ENCODE assay signal across 9 cellular contexts in the genomic region with DNA sequence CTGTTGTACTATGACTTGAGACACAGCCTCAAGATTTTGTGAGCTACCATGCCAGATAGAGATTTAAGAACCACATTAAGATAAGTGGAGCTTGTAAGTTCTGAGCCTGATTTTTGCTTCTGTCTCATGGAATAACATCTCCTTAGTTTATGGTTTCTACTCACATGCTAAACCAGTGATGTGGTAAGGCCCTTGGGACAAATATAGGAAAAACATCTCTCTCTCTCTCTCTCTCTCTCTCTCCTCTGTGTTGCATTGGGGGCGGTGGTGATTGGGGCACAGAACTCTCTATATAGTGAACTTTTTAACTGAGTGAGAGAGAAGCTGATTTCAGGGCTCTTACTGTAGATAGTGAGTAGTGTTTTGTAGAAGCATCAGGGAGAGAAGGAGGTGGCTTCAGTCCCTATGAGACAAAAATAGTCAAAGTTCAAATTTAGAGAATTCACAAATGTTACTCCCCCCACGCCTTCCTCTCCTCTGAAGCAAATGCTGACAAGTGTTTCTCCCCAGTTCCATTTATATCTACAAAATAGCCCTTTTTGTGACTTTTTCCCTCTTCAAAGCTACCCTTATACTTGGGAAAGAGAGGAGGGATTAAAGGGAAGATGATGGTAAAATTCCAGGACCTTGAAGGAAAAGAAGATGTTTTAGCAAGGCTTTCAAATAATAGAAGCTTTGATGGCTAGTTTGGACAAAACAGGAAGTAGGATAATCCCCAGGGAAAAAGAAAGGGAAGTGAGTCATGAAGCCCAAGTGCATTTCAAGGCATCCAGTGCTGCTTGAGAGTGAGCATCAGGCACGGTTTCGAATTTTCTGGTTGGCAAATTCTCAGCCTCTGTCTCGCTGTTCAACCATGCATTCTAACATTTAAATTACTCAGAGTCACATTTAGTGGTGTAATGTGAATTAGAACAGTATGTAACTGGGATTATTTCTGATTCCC.
DNase-seq lines count a peak whose midpoint lies in the region; ATAC-seq and TF ChIP-seq lines count a peak whose summit lies in the region.
"Had no signal": no experiment of that assay in that cellular context is flagged by ENCODE, and none has a peak within 500 bp of the region (broad histone marks: within the 10 kb centered on the region; RNA-seq: fewer than 3 reads in every experiment).

No MANE protein-coding gene starts in this region.

- peaks cover 9 to 14% (median 13%) of the 10 kb centered on the region in 3 donors for H3K4me1 Mint-ChIP-seq in naive B cell

- H3K9me3 Mint-ChIP-seq in naive B cell, result peaks cover 0 to 6% (median 3%) of the 10 kb centered on the region in 7 donors

- POLR2A ChIA-PET in HEK293T (lab: Yijun Ruan, JAX), result no interaction called here

- DNase-seq in Caki2 (ENCODE audit: low read depth) (peak; percentile 19), HT1080 (ENCODE audit: low read depth) (peak; percentile 89), brain microvascular endothelial cell (peak; percentile 63), naive B cell (no peak), HEK293T (ENCODE audit: extremely low spot score) (no peak), epidermal melanocyte (ENCODE audit: insufficient read length, low spot score) (no peak), NOMO-1 treated with DMSO at 0.1 percent for 48 hours (lab: John Stamatoyannopoulos, UW; ENCODE audit: unreplicated experiment) (no peak)
- DNase-seq: NCI-H526 treated with DMSO at 0.1 percent for 48 hours had no signal

- H3K36me3 ChIP-seq in brain microvascular endothelial cell (replicated peaks), result no peaks in the 10 kb centered on the region

- no peaks in the 10 kb centered on the region for H3K36me3 Mint-ChIP-seq in naive B cell

- no peak overlapping the region for H3K4me3 ChIP-seq in brain microvascular endothelial cell (ENCODE audit: low read depth, low read length)

- no peak overlapping the region for H3K27ac ChIP-seq in brain microvascular endothelial cell

- H3K27ac Mint-ChIP-seq in naive B cell, result peak overlapping the region in 5 of 6 donors; percentile 5 to 78 (median 44)

- H3K27me3 Mint-ChIP-seq in naive B cell, result peaks cover 0 to 2% (median 0%) of the 10 kb centered on the region in 3 donors

- ATAC-seq in naive B cell (ENCODE audit: low read depth in 2 of 2), result peak; percentile 41 to 51
- ATAC-seq in HG02973 (IDR thresholded peaks at IDR 0.05; ENCODE audit: unreplicated experiment), result no peak

- no peaks in the 10 kb centered on the region for H3K27me3 ChIP-seq in brain microvascular endothelial cell (replicated peaks)

- CTCF ChIA-PET in HEK293T (lab: Yijun Ruan, JAX), result no interaction called here

- peak overlapping the region in 5 of 8 donors; percentile 2 to 55 (median 5) for H3K4me3 Mint-ChIP-seq in naive B cell

- TF ChIP-seq CTCF in brain microvascular endothelial cell (IDR thresholded peaks at IDR 0.05; ENCODE audit: low read depth, low read length, missing control alignments), result no peak

- in situ Hi-C loops in Caki2 (cut with HindIII; ENCODE audit: low pct_unique_long_range_greater_than_20kb, low sequenced_read_pairs), result no loop called here
- in situ Hi-C loops in brain microvascular endothelial cell (cut with HindIII; ENCODE audit: low pct_ligation_motif_present, low sequenced_read_pairs), result no loop called here

TF ChIP-seq in HEK293T, 16 proteins besides CTCF, POLR2A, EP300 and RAD21:
- TF ChIP-seq HDGF (IDR thresholded peaks at IDR 0.05; ENCODE audit: borderline replicate concordance) (no peak), NFRKB (IDR thresholded peaks at IDR 0.05) (no peak), FOXM1 (IDR thresholded peaks at IDR 0.05; ENCODE audit: borderline replicate concordance) (no peak), CTBP1 (IDR thresholded peaks at IDR 0.05; ENCODE audit: borderline replicate concordance) (no peak), FOXK2 (IDR thresholded peaks at IDR 0.05) (no peak), ZNF384 (IDR thresholded peaks at IDR 0.05) (no peak), TARDBP (IDR thresholded peaks at IDR 0.05) (no peak), FOXA1 (IDR thresholded peaks at IDR 0.05) (no peak)

Comparison
In these comparisons a context has a peak if more than half of its experiments do, and no peak if none do; other contexts are left out.
1. DNase-seq: peak in Caki2 (single experiment), HT1080 (single experiment) and brain microvascular endothelial cell (single experiment); none in naive B cell (single experiment), HEK293T (single experiment), epidermal melanocyte (single experiment) and NOMO-1 treated with DMSO at 0.1 percent for 48 hours (single experiment).